In the genomic region with DNA sequence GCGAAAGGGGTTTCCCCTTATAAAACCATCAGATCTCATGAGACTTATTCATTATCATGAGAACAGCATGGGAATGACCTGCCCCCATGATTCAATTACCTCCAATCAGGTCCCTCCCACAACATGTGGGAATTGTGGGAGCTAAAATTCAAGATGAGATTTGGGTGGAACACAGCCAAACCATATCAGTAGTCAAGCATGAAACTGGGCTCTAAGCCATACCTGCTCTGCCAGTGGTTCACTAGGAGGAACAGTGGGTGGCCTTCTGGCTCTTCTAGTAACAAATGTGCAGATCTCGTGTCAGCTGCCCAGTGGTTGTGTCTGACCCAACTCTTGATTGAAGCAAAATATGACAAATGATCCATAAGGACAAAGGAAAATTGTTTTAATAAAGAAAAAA, we compare ENCODE assay signal across 8 cellular contexts. TPM values are rescaled to one million over a fixed set of nuclear protein-coding genes. Genes with fewer than 3 reads are reported as not detected.
A peak's percentile ranks its signal among the peaks of the same experiment; 100 is the strongest.
DNase-seq lines count a peak whose midpoint lies in the region; ATAC-seq and TF ChIP-seq lines count a peak whose summit lies in the region.
"Not testable (repeated sequence)": the region's sequence is repeated elsewhere in the genome, so short reads cannot be mapped to it uniquely, and the experiment has no call there.

No MANE protein-coding gene starts in this region.

- not testable (repeated sequence) for H3K4me1 ChIP-seq in SJCRH30, body of pancreas, thyroid gland

- DNase-seq in DMS 273 (lab: John Stamatoyannopoulos, UW; ENCODE audit: unreplicated experiment) (peak; percentile 84), M059J (ENCODE audit: low read depth) (peak; percentile 30), NCI-H226 (peak; percentile 37), SJCRH30 (peak; percentile 23 to 28), body of pancreas (peak; percentile 22 to 68 (median 56)), fibroblast of peridontal ligament (ENCODE audit: extremely low read depth) (peak; percentile 72), kidney tubule cell (ENCODE audit: low spot score) (peak; percentile 71), thyroid gland (peak; percentile 56 to 71)

- ATAC-seq in body of pancreas, result peak; percentile 59

- H3K4me3 ChIP-seq in SJCRH30; body of pancreas; thyroid gland (replicated peaks in 1 of 3): not testable (repeated sequence)

- TF ChIP-seq POLR2A in body of pancreas (IDR thresholded peaks at IDR 0.05); thyroid gland (IDR thresholded peaks at IDR 0.05): not testable (repeated sequence)

- intact Hi-C loops in body of pancreas (cut with DNase I); thyroid gland (cut with DNase I): not testable (repeated sequence)

- not testable (repeated sequence) for H3K36me3 ChIP-seq in SJCRH30; body of pancreas (replicated peaks in 1 of 2; ENCODE audit: insufficient read depth in 1 of 2, low read depth in 2 of 2); thyroid gland

- TF ChIP-seq CTCF in body of pancreas (IDR thresholded peaks at IDR 0.05); thyroid gland (IDR thresholded peaks at IDR 0.05): not testable (repeated sequence)

- not testable (repeated sequence) for H3K9me3 ChIP-seq in SJCRH30 (replicated peaks); body of pancreas; thyroid gland

- WGBS in body of pancreas, 2 donors, result 55% methylated on average over 2 of the region's 2 CpGs
- WGBS in thyroid gland, 2 donors, result 43 to 48% methylated on average over 2 of the region's 2 CpGs

- H3K27ac ChIP-seq in SJCRH30, body of pancreas, thyroid gland: not testable (repeated sequence)

- not testable (repeated sequence) for H3K27me3 ChIP-seq in SJCRH30, body of pancreas, thyroid gland

RNA-seq across cellular contexts. Expression of a gene that starts 34.9 kb away (rescaled TPM):
- total RNA-seq in M059J (2014; rRNA removed; shearing (Covaris generic)), result not detected in 2 replicates
- total RNA-seq in SJCRH30 (2014; rRNA removed; shearing (Covaris generic)), result not detected in 2 replicates
- not detected for total RNA-seq in body of pancreas
- total RNA-seq in thyroid gland, result under 1 TPM in 1 of 4 donors, not detected in 3; under 0.01 TPM

Comparison
In these comparisons a context has a peak if more than half of its experiments do, and no peak if none do; other contexts are left out.
1. DNase-seq: peak in every context shown above with its lines; median percentile 84 in DMS 273; 72 in fibroblast of peridontal ligament; 71 in kidney tubule cell; 64 in thyroid gland; 56 in body of pancreas; 37 in NCI-H226; 30 in M059J; 26 in SJCRH30.